ENCODE assay signal across 9 cellular contexts in the genomic region with DNA sequence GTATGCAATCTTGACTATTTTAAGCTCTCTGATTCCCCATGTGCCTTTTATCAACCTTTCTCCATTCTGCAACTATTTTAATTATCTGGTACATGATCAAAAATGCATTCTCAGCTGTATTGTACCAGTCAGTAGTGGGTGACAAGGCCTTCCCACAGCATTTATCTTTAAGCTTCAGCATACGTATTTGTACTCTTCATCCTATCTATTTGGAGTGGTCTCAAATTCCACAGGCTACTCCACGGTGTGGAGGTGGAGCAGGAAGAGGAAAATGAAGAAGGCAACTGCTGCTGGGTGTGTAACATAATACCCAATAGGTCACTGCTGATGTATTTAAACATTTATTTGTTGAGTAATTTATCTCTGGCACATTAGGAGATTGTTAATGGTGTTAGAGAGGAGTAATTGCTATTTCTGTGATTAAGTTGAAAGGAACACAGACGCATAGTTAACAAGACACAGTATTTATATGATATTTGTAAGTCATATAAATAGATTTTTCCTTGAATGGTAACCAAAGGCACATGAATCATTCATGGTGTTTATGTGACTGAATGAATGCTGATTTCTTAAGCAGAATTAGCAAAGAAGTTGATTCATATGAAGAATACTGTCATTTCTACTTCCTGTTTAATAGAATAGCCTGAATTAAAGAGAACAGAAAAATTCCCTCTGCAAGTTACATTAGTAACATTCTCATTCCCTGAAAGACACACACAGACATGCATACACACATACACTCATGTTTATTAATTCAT.
DNase-seq lines count a peak whose midpoint lies in the region; ATAC-seq, FAIRE-seq and TF ChIP-seq lines count a peak whose summit lies in the region.
"Had no signal": no experiment of that assay in that cellular context is flagged by ENCODE, and none has a peak within 500 bp of the region (broad histone marks: within the 10 kb centered on the region; RNA-seq: fewer than 3 reads in every experiment).

No MANE protein-coding gene starts in this region.

- ATAC-seq in HG02852 (IDR thresholded peaks at IDR 0.05; ENCODE audit: unreplicated experiment) (peak; percentile 74), PC-3 (peak; percentile 44), left lobe of liver (no peak), mucosa of descending colon (no peak)

- no peak overlapping the region for H2AFZ ChIP-seq in PC-3 (ENCODE audit: low read length)

- POLR2A ChIA-PET in PC-3 (lab: Charles Lee; ENCODE audit: unreplicated experiment), result no interaction called here

- H3K4me2 ChIP-seq in PC-3 (ENCODE audit: low read length), result no peak overlapping the region

- intact Hi-C loops in PC-3 (cut with micrococcal nuclease), result no loop called here
- intact Hi-C loops in mucosa of descending colon (cut with DNase I, micrococcal nuclease), result loop anchor here in 1 of 2 donors (10.0 kb wide), 1 partner anchor 368 kb away; no protein-coding TSS in a partner anchor

- H3K27ac ChIP-seq in PC-3 (ENCODE audit: low read length), result no peak overlapping the region

- H3K4me3 ChIP-seq in PC-3 (ENCODE audit: low read length), result no peak overlapping the region
- H3K4me3 ChIP-seq in mucosa of descending colon, result no peak overlapping the region

- H4K20me1 ChIP-seq in PC-3 (ENCODE audit: low read length), result no peaks in the 10 kb centered on the region

- no TSS peak for BruUV-seq in PC-3 (replicated peaks; lab: Mats Ljungman, UMichigan)

- no peaks in the 10 kb centered on the region for H3K27me3 ChIP-seq in PC-3 (ENCODE audit: low read length)

- H3K36me3 ChIP-seq in PC-3 (ENCODE audit: low read depth, low read length) (no peaks in the 10 kb centered on the region), mucosa of descending colon (ENCODE audit: low read depth) (no peaks in the 10 kb centered on the region)

- H3F3A ChIP-seq in PC-3 (ENCODE audit: low read length, unreplicated experiment), result no peaks in the 10 kb centered on the region

- CTCF ChIA-PET in PC-3 (lab: Charles Lee), result interaction anchor here (0.6 kb wide), 1 partner anchor 144 kb away, joined by 5 read pairs; no protein-coding TSS in a partner anchor

- H3K79me2 ChIP-seq in PC-3 (ENCODE audit: low read length), result no peaks in the 10 kb centered on the region

- no peaks in the 10 kb centered on the region for H3K9me3 ChIP-seq in PC-3 (ENCODE audit: low read length)
- no peaks in the 10 kb centered on the region for H3K9me3 ChIP-seq in mucosa of descending colon

- TF ChIP-seq CTCF in PC-3 (conservative IDR thresholded peaks at IDR 0.05; ENCODE audit: low read depth, low read length), result no peak
- no peak for TF ChIP-seq CTCF in mucosa of descending colon (IDR thresholded peaks at IDR 0.05)

- H3K4me1 ChIP-seq in PC-3 (ENCODE audit: insufficient read depth, low read length) (peaks cover 45% of the 10 kb centered on the region), mucosa of descending colon (ENCODE audit: low read depth) (no peaks in the 10 kb centered on the region)

- peak; percentile 94 for FAIRE-seq in islet of Langerhans (lab: Jason Lieb, UNC)

- H3K9me2 ChIP-seq in PC-3 (replicated peaks; ENCODE audit: low read length), result no peaks in the 10 kb centered on the region

- DNase-seq in ELR (ENCODE audit: low read depth) (peak; percentile 83), PC-3 (peak; percentile 16), left lobe of liver (ENCODE audit: low spot score) (no peak), KG1 (lab: John Stamatoyannopoulos, UW) (no peak), mucosa of descending colon (no peak)
- no peak for DNase-seq in activated effector memory CD4-positive, alpha-beta T cell treated with anti-CD3 and anti-CD28 coated beads, Interleukin-2, amount 50 U/mL, for 16 hours
- DNase-seq: hypothalamus had no signal

- no peak overlapping the region for H3K9ac ChIP-seq in PC-3 (ENCODE audit: low read length)

Comparison
In these comparisons a context has a peak if more than half of its experiments do, and no peak if none do; other contexts are left out.
1. DNase-seq: peak in ELR (single experiment) and PC-3 (single experiment); none in activated effector memory CD4-positive, alpha-beta T cell treated with anti-CD3 and anti-CD28 coated beads, Interleukin-2, amount 50 U/mL, for 16 hours (single experiment), left lobe of liver (single experiment), KG1 (single experiment) and mucosa of descending colon (0 of 3).
2. ATAC-seq: peak in HG02852 (single experiment) and PC-3 (single experiment); none in left lobe of liver (single experiment) and mucosa of descending colon (single experiment).